Comparison of ENCODE assay signal across 17 cellular contexts in the genomic region with DNA sequence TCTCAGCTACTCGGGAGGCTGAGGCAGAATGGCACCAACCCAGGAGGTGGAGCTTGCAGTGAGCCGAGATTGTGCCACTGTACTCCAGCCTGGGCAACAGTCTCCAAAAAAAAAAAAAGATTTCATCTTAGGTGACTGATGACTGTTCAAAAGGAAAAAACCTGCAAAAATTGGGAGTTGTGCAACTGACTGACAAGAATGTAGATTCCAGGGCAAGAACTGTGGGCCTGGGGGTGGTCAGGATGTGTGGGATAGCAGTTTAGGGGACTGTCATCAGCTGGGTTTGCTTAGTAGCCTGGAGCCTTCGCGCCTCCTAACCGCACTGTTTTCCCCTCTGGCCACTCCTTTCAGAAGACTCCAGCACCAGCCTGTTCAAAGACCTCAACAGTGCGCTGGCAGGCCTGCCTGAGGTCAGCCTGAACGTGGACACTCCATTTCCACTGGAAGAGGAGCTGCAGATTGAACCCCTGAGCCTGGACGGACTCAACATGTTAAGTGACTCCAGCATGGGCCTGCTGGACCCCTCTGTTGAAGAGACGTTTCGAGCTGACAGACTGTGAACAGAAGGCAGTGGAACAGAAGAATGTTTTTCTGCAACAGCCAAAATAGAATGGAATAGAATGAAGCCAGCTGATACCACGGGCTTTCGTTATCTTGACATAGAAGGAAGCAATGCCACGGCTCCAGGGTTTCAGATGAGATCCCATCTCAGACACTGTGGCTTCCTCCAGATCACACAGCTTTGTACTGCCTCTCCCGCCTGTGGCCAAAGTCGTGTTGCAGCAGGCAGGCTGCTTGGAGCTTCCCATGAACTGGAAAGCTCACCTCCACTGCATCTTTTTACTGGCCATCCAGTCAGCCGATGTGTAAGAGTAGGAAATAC.
"Had no signal": no experiment of that assay in that cellular context is flagged by ENCODE, and none has a peak within 500 bp of the region (broad histone marks: within the 10 kb centered on the region; RNA-seq: fewer than 3 reads in every experiment).

No MANE protein-coding gene starts in this region.

- H3K4me2 ChIP-seq: hepatocyte had no signal

- H3K27me3 ChIP-seq: esophagus squamous epithelium, hepatocyte, upper lobe of right lung had no signal

- H3K4me3 ChIP-seq: esophagus squamous epithelium, hepatocyte, thoracic aorta, upper lobe of right lung had no signal

- ATAC-seq: activated CD4-positive, alpha-beta T cell treated with anti-CD3 and anti-CD28 coated beads for 36 hours; activated CD8-positive, alpha-beta memory T cell treated with anti-CD3 and anti-CD28 coated beads, Interleukin-2, amount 10 ng/mL, durations not matched to agents 7 days and 5 days; effector memory CD8-positive, alpha-beta T cell; stimulated activated naive B cell treated with anti-CD40 and anti-IgM and Interleukin-4, amounts not matched to agents 10 μg/mL and 1 μg/mL and 100 μg/mL, for 72 hours; upper lobe of right lung had no signal

- FAIRE-seq: astrocyte had no signal

- H3K9me3 ChIP-seq: esophagus squamous epithelium, thoracic aorta, upper lobe of right lung had no signal

- H3K9me3 Mint-ChIP-seq: activated CD4-positive, alpha-beta memory T cell treated with anti-CD3 and anti-CD28 coated beads for 36 hours; activated T-helper 2 cell treated with anti-CD3 and anti-CD28 coated beads, Interferon-gamma antibody, Interleukin-2, Interleukin-4, amounts not matched to agents 10 μg/mL and 5 μg/mL and 100 μg/mL, durations not matched to agents 14 hours and 24 hours and 36 hours; effector memory CD8-positive, alpha-beta T cell; neural crest cell; stimulated activated naive B cell treated with anti-CD40 and anti-IgM and Interleukin-4, amounts not matched to agents 10 μg/mL and 1 μg/mL and 100 μg/mL, for 72 hours had no signal

- H3K27me3 Mint-ChIP-seq: activated CD4-positive, alpha-beta memory T cell treated with anti-CD3 and anti-CD28 coated beads for 36 hours; activated CD4-positive, alpha-beta T cell treated with anti-CD3 and anti-CD28 coated beads for 36 hours; activated CD8-positive, alpha-beta memory T cell treated with anti-CD3 and anti-CD28 coated beads, Interleukin-2, amount 10 ng/mL, durations not matched to agents 7 days and 5 days; effector memory CD8-positive, alpha-beta T cell; progenitor cell of endocrine pancreas; stimulated activated naive B cell treated with anti-CD40 and anti-IgM and Interleukin-4, amounts not matched to agents 10 μg/mL and 1 μg/mL and 100 μg/mL, for 72 hours had no signal

- H3K79me2 ChIP-seq: hepatocyte had no signal

- DNase-seq: activated CD4-positive, alpha-beta memory T cell treated with anti-CD3 and anti-CD28 coated beads for 36 hours; activated CD4-positive, alpha-beta T cell treated with anti-CD3 and anti-CD28 coated beads for 36 hours; activated CD8-positive, alpha-beta memory T cell treated with anti-CD3 and anti-CD28 coated beads, Interleukin-2, amount 10 ng/mL, durations not matched to agents 7 days and 5 days; activated naive CD4-positive, alpha-beta T cell treated with Interleukin-2 at 50 U/mL for 16 hours; effector memory CD8-positive, alpha-beta T cell; esophagus squamous epithelium; stimulated activated naive B cell treated with anti-CD40 and anti-IgM and Interleukin-4, amounts not matched to agents 10 μg/mL and 1 μg/mL and 100 μg/mL, for 72 hours; T-helper 1 cell; T1000; upper lobe of right lung had no signal

- H3K27ac ChIP-seq: esophagus squamous epithelium, hepatocyte, thoracic aorta, upper lobe of right lung, VCaP had no signal

- H3K27ac Mint-ChIP-seq: activated CD4-positive, alpha-beta memory T cell treated with anti-CD3 and anti-CD28 coated beads for 36 hours; activated CD4-positive, alpha-beta T cell treated with anti-CD3 and anti-CD28 coated beads for 36 hours; activated CD8-positive, alpha-beta memory T cell treated with anti-CD3 and anti-CD28 coated beads, Interleukin-2, amount 10 ng/mL, durations not matched to agents 7 days and 5 days; activated T-helper 2 cell treated with anti-CD3 and anti-CD28 coated beads, Interferon-gamma antibody, Interleukin-2, Interleukin-4, amounts not matched to agents 10 μg/mL and 5 μg/mL and 100 μg/mL, durations not matched to agents 14 hours and 24 hours and 36 hours; effector memory CD8-positive, alpha-beta T cell; progenitor cell of endocrine pancreas had no signal

- H2AFZ ChIP-seq: hepatocyte had no signal

- H3K4me1 ChIP-seq: esophagus squamous epithelium, upper lobe of right lung had no signal

- H3K4me3 Mint-ChIP-seq: activated CD4-positive, alpha-beta memory T cell treated with anti-CD3 and anti-CD28 coated beads for 36 hours; activated CD4-positive, alpha-beta T cell treated with anti-CD3 and anti-CD28 coated beads for 36 hours; activated CD8-positive, alpha-beta memory T cell treated with anti-CD3 and anti-CD28 coated beads, Interleukin-2, amount 10 ng/mL, durations not matched to agents 7 days and 5 days; effector memory CD8-positive, alpha-beta T cell; neural crest cell; stimulated activated naive B cell treated with anti-CD40 and anti-IgM and Interleukin-4, amounts not matched to agents 10 μg/mL and 1 μg/mL and 100 μg/mL, for 72 hours had no signal

- H3K4me1 Mint-ChIP-seq: activated CD4-positive, alpha-beta T cell treated with anti-CD3 and anti-CD28 coated beads for 36 hours; activated CD8-positive, alpha-beta memory T cell treated with anti-CD3 and anti-CD28 coated beads, Interleukin-2, amount 10 ng/mL, durations not matched to agents 7 days and 5 days had no signal
